In genomic region chr7:143603549-143603948, GRCh38 we compare ENCODE assay signal across 2 cellular contexts. TPM values are rescaled to one million over a fixed set of nuclear protein-coding genes. Genes with fewer than 3 reads are reported as not detected.
"Had no signal": no experiment of that assay in that cellular context is flagged by ENCODE, and none has a peak within 500 bp of the region (broad histone marks: within the 10 kb centered on the region; RNA-seq: fewer than 3 reads in every experiment).

No MANE protein-coding gene starts in this region.

RNA-seq across cellular contexts. Expression of gene CTAGE15, which starts 31.9 kb away (rescaled TPM):
- total RNA-seq: thoracic aorta, vagina had no signal
